9 cellular contexts compared by ENCODE assay signal in genomic region chr13:106083620-106084350, GRCh38.
DNase-seq lines count a peak whose midpoint lies in the region; ATAC-seq, FAIRE-seq and TF ChIP-seq lines count a peak whose summit lies in the region.
"Had no signal": no experiment of that assay in that cellular context is flagged by ENCODE, and none has a peak within 500 bp of the region (broad histone marks: within the 10 kb centered on the region; RNA-seq: fewer than 3 reads in every experiment).

No MANE protein-coding gene starts in this region.

- no peak overlapping the region for H3K4me2 ChIP-seq in mesendoderm (ENCODE audit: low read length)

- peak; percentile 46 for DNase-seq in ACHN
- peak; percentile 85 for DNase-seq in HT-29 (ENCODE audit: low spot score)
- peak; percentile 75 for DNase-seq in bronchial epithelial cell (ENCODE audit: low read depth)
- DNase-seq in mesendoderm: peak; percentile 70
- DNase-seq in RPMI8226: no peak
- no peak for DNase-seq in T-helper 2 cell treated with Interferon-gamma antibody and Interleukin-4, amounts not matched to agents 5 μg/mL and 100 μg/mL, for 36 hours (ENCODE audit: low spot score)

- no peak overlapping the region for H4K5ac ChIP-seq in mesendoderm (ENCODE audit: low read length)

- peak; percentile 84 for TF ChIP-seq CTCF in bronchial epithelial cell (IDR thresholded peaks at IDR 0.05; ENCODE audit: insufficient read depth, low read length, severe bottlenecking)

- no peak overlapping the region for H3K27ac ChIP-seq in mesendoderm (ENCODE audit: low read depth, low read length)

- H4K8ac ChIP-seq in mesendoderm (ENCODE audit: low read depth, low read length): no peak overlapping the region

- no peak overlapping the region for H3K23ac ChIP-seq in mesendoderm (ENCODE audit: low read length)

- H3K56ac ChIP-seq in mesendoderm (ENCODE audit: low read length): no peak overlapping the region

- H3K79me2 ChIP-seq in mesendoderm (ENCODE audit: control insufficient read depth, insufficient read depth, low read length): no peaks in the 10 kb centered on the region

- WGBS in mesendoderm (ENCODE audit: extremely low coverage, insufficient coverage, low lambda C conversion rate): no CpG with 5 or more reads among the region's 3 CpGs

- in situ Hi-C loops in ACHN (cut with HindIII; ENCODE audit: low pct_ligation_motif_present, low pct_unique_long_range_greater_than_20kb, low sequenced_read_pairs): no loop called here

- H3K9ac ChIP-seq in mesendoderm (ENCODE audit: low read length): no peak overlapping the region

- H3K27me3 Mint-ChIP-seq in T-helper 2 cell treated with Interferon-gamma antibody and Interleukin-4, amounts not matched to agents 5 μg/mL and 100 μg/mL, for 36 hours (ENCODE audit: low read depth): no peaks in the 10 kb centered on the region
- H3K27me3 Mint-ChIP-seq: central memory CD8-positive, alpha-beta T cell had no signal

- no peaks in the 10 kb centered on the region for H3K27me3 ChIP-seq in bronchial epithelial cell (ENCODE audit: control insufficient read depth, insufficient read depth, low read length)
- H3K27me3 ChIP-seq in mesendoderm (ENCODE audit: insufficient read depth, low read length, poor library complexity): no peaks in the 10 kb centered on the region

- H3K4me1 ChIP-seq in mesendoderm (ENCODE audit: control insufficient read depth, low read depth, low read length): no peaks in the 10 kb centered on the region

- peak; percentile 82 for ATAC-seq in GM18502 (IDR thresholded peaks at IDR 0.05; ENCODE audit: poor library complexity, unreplicated experiment)
- ATAC-seq in HG02970 (IDR thresholded peaks at IDR 0.05; ENCODE audit: low FRiP score, unreplicated experiment): no peak

- no peaks in the 10 kb centered on the region for H3K9me3 Mint-ChIP-seq in T-helper 2 cell treated with Interferon-gamma antibody and Interleukin-4, amounts not matched to agents 5 μg/mL and 100 μg/mL, for 36 hours
- H3K9me3 Mint-ChIP-seq: central memory CD8-positive, alpha-beta T cell had no signal

- H3K36me3 ChIP-seq in bronchial epithelial cell (ENCODE audit: control insufficient read depth, insufficient read depth, low read length) (no peaks in the 10 kb centered on the region), mesendoderm (ENCODE audit: control insufficient read depth, insufficient read depth, low read length) (no peaks in the 10 kb centered on the region)

- H2BK120ac ChIP-seq in mesendoderm (ENCODE audit: low read depth, low read length): no peak overlapping the region

- no peak overlapping the region for H2BK15ac ChIP-seq in mesendoderm (replicated peaks; ENCODE audit: low read depth)

- H3K4me3 ChIP-seq in bronchial epithelial cell (ENCODE audit: low read depth, low read length): no peak overlapping the region
- no peak overlapping the region for H3K4me3 ChIP-seq in mesendoderm (ENCODE audit: low read length)

- no peaks in the 10 kb centered on the region for H3K79me1 ChIP-seq in mesendoderm (ENCODE audit: low read length)

- H3K4me1 Mint-ChIP-seq in T-helper 2 cell treated with Interferon-gamma antibody and Interleukin-4, amounts not matched to agents 5 μg/mL and 100 μg/mL, for 36 hours (ENCODE audit: low read depth): no peaks in the 10 kb centered on the region
- H3K4me1 Mint-ChIP-seq: central memory CD8-positive, alpha-beta T cell had no signal

- H3K4me3 Mint-ChIP-seq in T-helper 2 cell treated with Interferon-gamma antibody and Interleukin-4, amounts not matched to agents 5 μg/mL and 100 μg/mL, for 36 hours: no peak overlapping the region
- H3K4me3 Mint-ChIP-seq: central memory CD8-positive, alpha-beta T cell had no signal

- no peak overlapping the region for H2BK5ac ChIP-seq in mesendoderm (ENCODE audit: low read length)

- H3K36me3 Mint-ChIP-seq in T-helper 2 cell treated with Interferon-gamma antibody and Interleukin-4, amounts not matched to agents 5 μg/mL and 100 μg/mL, for 36 hours (ENCODE audit: low read depth): no peaks in the 10 kb centered on the region

- peak overlapping the region; percentile 31 for H3K4ac ChIP-seq in mesendoderm (ENCODE audit: low read depth, low read length)

- H3K27ac Mint-ChIP-seq in T-helper 2 cell treated with Interferon-gamma antibody and Interleukin-4, amounts not matched to agents 5 μg/mL and 100 μg/mL, for 36 hours: no peak overlapping the region

- no peak for FAIRE-seq in bronchial epithelial cell (lab: Jason Lieb, UNC)

- H3K18ac ChIP-seq in mesendoderm (ENCODE audit: low read length): no peak overlapping the region

- no peak overlapping the region for H2AK5ac ChIP-seq in mesendoderm (ENCODE audit: low read length)

Comparison
In these comparisons a context has a peak if more than half of its experiments do, and no peak if none do; other contexts are left out.
1. DNase-seq: peak in ACHN (single experiment), HT-29 (single experiment), bronchial epithelial cell (single experiment) and mesendoderm (single experiment); none in RPMI8226 (single experiment) and T-helper 2 cell treated with Interferon-gamma antibody and Interleukin-4, amounts not matched to agents 5 μg/mL and 100 μg/mL, for 36 hours (single experiment).